ENCODE assay signal across 9 cellular contexts in the genomic region with DNA sequence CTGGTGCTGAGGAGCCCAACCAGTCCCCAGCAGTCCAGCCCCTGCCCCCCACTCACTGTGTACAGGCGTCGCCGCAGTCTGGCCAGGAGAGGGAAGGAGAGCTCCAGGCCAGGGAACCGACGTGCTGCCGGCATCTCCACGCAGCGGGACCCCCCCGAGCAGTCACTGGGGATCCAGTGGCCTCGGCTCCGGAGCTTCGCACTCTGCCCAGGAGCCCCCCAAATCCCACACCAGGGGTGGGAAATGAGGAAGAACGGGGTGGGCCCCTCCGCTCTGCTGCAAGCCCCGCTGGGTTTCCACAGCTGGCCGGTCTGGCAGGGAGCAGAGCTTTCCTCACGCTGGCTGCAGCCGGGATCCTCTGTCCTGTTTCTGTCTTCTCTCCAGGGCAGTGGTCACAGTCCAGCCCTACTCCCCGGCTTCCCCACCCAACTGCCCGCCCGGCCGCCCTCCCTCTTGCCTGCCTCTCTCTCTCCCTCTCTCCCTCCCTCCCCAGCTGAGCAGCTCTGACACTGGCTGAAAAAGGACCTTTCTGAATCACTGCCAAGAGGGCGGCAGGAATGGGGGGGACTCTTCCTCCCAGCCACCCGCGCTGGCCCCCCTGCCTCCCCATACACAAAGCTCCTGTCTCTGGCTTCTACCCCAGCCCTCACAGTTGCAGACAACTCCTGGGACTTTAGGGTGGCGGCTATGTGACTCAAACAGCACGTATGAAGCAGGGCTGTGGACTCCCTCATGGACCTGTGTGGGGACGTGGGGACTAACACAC. TPM values are rescaled to one million over a fixed set of nuclear protein-coding genes. Genes with fewer than 3 reads are reported as not detected.
A peak's percentile ranks its signal among the peaks of the same experiment; 100 is the strongest.
DNase-seq lines count a peak whose midpoint lies in the region; ATAC-seq and TF ChIP-seq lines count a peak whose summit lies in the region.
"Had no signal": no experiment of that assay in that cellular context is flagged by ENCODE, and none has a peak within 500 bp of the region (broad histone marks: within the 10 kb centered on the region; RNA-seq: fewer than 3 reads in every experiment).

No MANE protein-coding gene starts in this region.

- DNase-seq in NCI-H2196 treated with DMSO at 0.1 percent for 48 hours (lab: John Stamatoyannopoulos, UW; ENCODE audit: unreplicated experiment) (peak; percentile 89), endodermal cell (peak; percentile 59), middle frontal gyrus (ENCODE audit: extremely low spot score, low spot score) (peak; percentile 80), cerebellar cortex (ENCODE audit: low spot score) (no peak), type B pancreatic cell (ENCODE audit: extremely low spot score, unreplicated experiment) (no peak)
- DNase-seq: stimulated activated naive CD8-positive, alpha-beta T cell treated with anti-CD3 and anti-CD28 coated beads, Interleukin-15, amount 100 ng/mL, for 72 hours had no signal

- peak overlapping the region; percentile 24 for H3K27ac ChIP-seq in endodermal cell (ENCODE audit: low read depth, low read length)
- H3K27ac ChIP-seq in urinary bladder (ENCODE audit: low read depth) = peak overlapping the region; percentile 35
- H3K27ac ChIP-seq: SJSA1 had no signal

- TF ChIP-seq CTCF in endodermal cell (conservative IDR thresholded peaks at IDR 0.05) = no peak
- no peak for TF ChIP-seq CTCF in type B pancreatic cell (conservative IDR thresholded peaks at IDR 0.05)

- H3K9ac ChIP-seq in endodermal cell (ENCODE audit: extremely low read depth, low read length, poor library complexity, severe bottlenecking) = no peak overlapping the region

- no peaks in the 10 kb centered on the region for H3K9me3 ChIP-seq in endodermal cell (ENCODE audit: control insufficient read depth, low read length)
- H3K9me3 ChIP-seq: SJSA1 had no signal

- no peak for ATAC-seq in GM18519 (IDR thresholded peaks at IDR 0.05; ENCODE audit: low FRiP score, unreplicated experiment)
- ATAC-seq: stimulated activated naive CD8-positive, alpha-beta T cell treated with anti-CD3 and anti-CD28 coated beads, Interleukin-15, amount 100 ng/mL, for 72 hours had no signal

- peaks cover 30% of the 10 kb centered on the region for H3K4me1 Mint-ChIP-seq in endodermal cell
- H3K4me1 Mint-ChIP-seq in type B pancreatic cell (ENCODE audit: unreplicated experiment) = peaks cover 30% of the 10 kb centered on the region

- H3K27me3 Mint-ChIP-seq in endodermal cell (ENCODE audit: insufficient read depth) (no peaks in the 10 kb centered on the region), type B pancreatic cell (peaks cover 4% of the 10 kb centered on the region)
- H3K27me3 Mint-ChIP-seq: stimulated activated naive CD8-positive, alpha-beta T cell treated with anti-CD3 and anti-CD28 coated beads, Interleukin-15, amount 100 ng/mL, for 72 hours had no signal

- H3K4me3 Mint-ChIP-seq in endodermal cell (no peak overlapping the region), type B pancreatic cell (no peak overlapping the region)
- H3K4me3 Mint-ChIP-seq: stimulated activated naive CD8-positive, alpha-beta T cell treated with anti-CD3 and anti-CD28 coated beads, Interleukin-15, amount 100 ng/mL, for 72 hours had no signal

- H3K36me3 Mint-ChIP-seq in endodermal cell (ENCODE audit: low read depth) (peaks cover 7% of the 10 kb centered on the region), type B pancreatic cell (no peaks in the 10 kb centered on the region)

- H3K27ac Mint-ChIP-seq in endodermal cell = no peak overlapping the region
- H3K27ac Mint-ChIP-seq in type B pancreatic cell = no peak overlapping the region

- H3K4me3 ChIP-seq in endodermal cell (ENCODE audit: low read length) (no peak overlapping the region), urinary bladder (ENCODE audit: low read depth, low read length) (peak overlapping the region; percentile 14)
- H3K4me3 ChIP-seq: SJSA1 had no signal

- no peaks in the 10 kb centered on the region for H3K27me3 ChIP-seq in endodermal cell (ENCODE audit: control insufficient read depth, insufficient read depth, low read length, poor library complexity, severe bottlenecking)
- H3K27me3 ChIP-seq: SJSA1 had no signal

- WGBS in endodermal cell (ENCODE audit: insufficient coverage in 1 of 2, insufficient read length in 1 of 2), 2 experiments = 58 to 64% methylated on average over 8 to 25 of the region's 28 CpGs
- WGBS in urinary bladder = 14% methylated on average over 28 of the region's 28 CpGs

- H3K4me1 ChIP-seq in endodermal cell (ENCODE audit: control insufficient read depth, insufficient read depth, low read length) (peaks cover 26% of the 10 kb centered on the region), urinary bladder (ENCODE audit: insufficient read depth) (no peaks in the 10 kb centered on the region)

- H3K36me3 ChIP-seq in endodermal cell (ENCODE audit: control insufficient read depth, insufficient read depth, low read length) (peaks cover 7% of the 10 kb centered on the region), urinary bladder (ENCODE audit: insufficient read depth) (no peaks in the 10 kb centered on the region)
- H3K36me3 ChIP-seq: SJSA1 had no signal

- H3K9me3 Mint-ChIP-seq in endodermal cell (no peaks in the 10 kb centered on the region), type B pancreatic cell (no peaks in the 10 kb centered on the region)
- H3K9me3 Mint-ChIP-seq: stimulated activated naive CD8-positive, alpha-beta T cell treated with anti-CD3 and anti-CD28 coated beads, Interleukin-15, amount 100 ng/mL, for 72 hours had no signal

RNA-seq across cellular contexts. Expression of a gene that starts 15.8 kb away (rescaled TPM):
- total RNA-seq in endodermal cell (10 to 100 TPM; 53.2 to 85.7 TPM), urinary bladder (8.7 TPM), type B pancreatic cell (ENCODE audit: low replicate concordance) (21.6 and 42.5 TPM in 2 replicates)
- polyA plus RNA-seq in endodermal cell (2013, experiment 1 of 2) = 34.8 TPM
- polyA plus RNA-seq in endodermal cell (2013, experiment 2 of 2) = 29.4 TPM
- polyA plus RNA-seq in urinary bladder = 38.3 TPM

Comparison
In these comparisons a context has a peak if more than half of its experiments do, and no peak if none do; other contexts are left out.
1. DNase-seq: peak in NCI-H2196 treated with DMSO at 0.1 percent for 48 hours (single experiment), endodermal cell (single experiment) and middle frontal gyrus (single experiment); none in cerebellar cortex (single experiment) and type B pancreatic cell (single experiment).